1 cellular context compared by ENCODE assay signal in the genomic region with DNA sequence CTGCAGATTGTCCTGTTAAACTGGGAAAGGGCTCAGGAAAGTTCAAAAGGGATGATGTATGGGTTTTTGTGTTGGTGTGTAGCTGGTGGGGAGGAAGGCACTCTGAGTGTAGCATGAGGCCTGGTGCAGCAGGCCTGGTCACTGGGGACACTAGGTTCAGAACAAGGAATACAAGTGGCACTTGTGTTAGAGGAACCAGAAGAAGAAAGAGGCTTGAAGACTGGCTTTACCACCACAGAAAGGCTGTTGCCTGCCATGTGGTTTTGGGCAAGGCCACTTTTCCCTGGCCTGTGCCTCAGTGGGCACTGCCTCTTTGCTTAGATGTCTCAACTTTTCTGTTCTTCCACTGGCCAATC.
TF ChIP-seq lines count a peak whose summit lies in the region.

No MANE protein-coding gene starts in this region.

TF ChIP-seq in Ishikawa, 13 proteins besides CTCF, POLR2A, EP300 and RAD21 (continued from another document):
- TF ChIP-seq, protein P1, sequence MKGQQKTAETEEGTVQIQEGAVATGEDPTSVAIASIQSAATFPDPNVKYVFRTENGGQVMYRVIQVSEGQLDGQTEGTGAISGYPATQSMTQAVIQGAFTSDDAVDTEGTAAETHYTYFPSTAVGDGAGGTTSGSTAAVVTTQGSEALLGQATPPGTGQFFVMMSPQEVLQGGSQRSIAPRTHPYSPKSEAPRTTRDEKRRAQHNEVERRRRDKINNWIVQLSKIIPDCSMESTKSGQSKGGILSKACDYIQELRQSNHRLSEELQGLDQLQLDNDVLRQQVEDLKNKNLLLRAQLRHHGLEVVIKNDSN (IDR thresholded peaks at IDR 0.05): no peak
